19 cellular contexts compared by ENCODE assay signal in the genomic region with DNA sequence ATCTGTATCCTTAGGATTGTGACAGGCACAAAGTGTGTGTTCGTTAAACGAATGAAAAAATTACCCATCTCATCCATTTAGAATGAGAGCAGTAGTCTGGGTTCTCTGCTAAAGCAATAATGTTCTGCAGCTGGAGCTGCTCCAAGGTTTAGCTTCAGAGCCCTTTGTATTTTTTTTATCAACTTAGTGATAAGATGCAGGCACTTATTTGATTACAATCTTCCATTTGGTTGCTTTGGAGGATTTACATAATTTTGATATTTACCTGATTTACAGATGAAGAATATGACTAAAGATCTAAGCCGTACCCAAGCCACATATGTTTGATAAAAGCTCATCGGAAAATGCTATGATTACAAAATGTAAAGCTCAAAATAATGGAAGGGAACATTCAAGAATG.
DNase-seq lines count a peak whose midpoint lies in the region; ATAC-seq and TF ChIP-seq lines count a peak whose summit lies in the region.
"Had no signal": no experiment of that assay in that cellular context is flagged by ENCODE, and none has a peak within 500 bp of the region (broad histone marks: within the 10 kb centered on the region; RNA-seq: fewer than 3 reads in every experiment).

No MANE protein-coding gene starts in this region.

- no peaks in the 10 kb centered on the region for H3F3A ChIP-seq in GM23338 (replicated peaks; ENCODE audit: low read depth)

- no peak overlapping the region for H3K9ac ChIP-seq in HUES6 (ENCODE audit: low read length)
- no peak overlapping the region for H3K9ac ChIP-seq in iPS-20b (ENCODE audit: low read depth, low read length)
- H3K9ac ChIP-seq: BLaER1, GM23248 had no signal

- peak overlapping the region; percentile 88 for H3K27ac ChIP-seq in GM23338 (ENCODE audit: low read depth)
- peak overlapping the region; percentile 3; the same call in 1 of the 2 replicates for H3K27ac ChIP-seq in HUES6 (ENCODE audit: low read depth, low read length)
- no peak overlapping the region for H3K27ac ChIP-seq in iPS-20b (ENCODE audit: low read length)
- no peak overlapping the region for H3K27ac ChIP-seq in heart right ventricle
- no peak overlapping the region for H3K27ac ChIP-seq in esophagus muscularis mucosa (replicated peaks in 1 of 4)
- H3K27ac ChIP-seq: 22Rv1, BLaER1, C4-2B, GM23248 had no signal

- H3K4me3 Mint-ChIP-seq in GM23338: 0 out of 3 replicates have a peak overlapping the region, but pooled peaks have one; percentile 4
- H3K4me3 Mint-ChIP-seq: B cell; CD4-positive, CD25-positive, alpha-beta regulatory T cell; CD8-positive, alpha-beta T cell had no signal

- H3K4me1 Mint-ChIP-seq in GM23338: peaks cover 34% of the 10 kb centered on the region
- H3K4me1 Mint-ChIP-seq: B cell; CD4-positive, CD25-positive, alpha-beta regulatory T cell had no signal

- no peak overlapping the region; the same call in 1 of the 2 replicates for H2AFZ ChIP-seq in GM23338
- H2AFZ ChIP-seq: GM23248 had no signal

- 85 to 86% methylated on average over 4 of the region's 4 CpGs for WGBS in heart right ventricle, 2 donors
- WGBS in esophagus muscularis mucosa: 90% methylated on average over 4 of the region's 4 CpGs

- ATAC-seq in GM23338: no peak
- ATAC-seq in SK-N-SH treated with all-trans-retinoic acid at 6 μM for 48 hours: no peak
- ATAC-seq in heart right ventricle: no peak
- ATAC-seq: CD8-positive, alpha-beta T cell; HCT116 had no signal

- peak overlapping the region; percentile 25 for H3K4me2 ChIP-seq in GM23338
- H3K4me2 ChIP-seq: BLaER1 had no signal

- in situ Hi-C loops in GM13976 (cut with MboI; ENCODE audit: low sequenced_read_pairs, unreplicated experiment): no loop called here

- H3K27ac Mint-ChIP-seq in GM23338: peak overlapping the region; percentile 56
- H3K27ac Mint-ChIP-seq: B cell; CD4-positive, CD25-positive, alpha-beta regulatory T cell; CD8-positive, alpha-beta T cell had no signal

- no peaks in the 10 kb centered on the region for H3K79me2 ChIP-seq in GM23338 (replicated peaks; ENCODE audit: insufficient read depth)

- H3K4me3 ChIP-seq in GM23338: peak overlapping the region; percentile 4
- no peak overlapping the region for H3K4me3 ChIP-seq in HUES6 (ENCODE audit: low read depth, low read length)
- peak overlapping the region; percentile 35; the same call in 1 of the 2 replicates for H3K4me3 ChIP-seq in iPS-20b (ENCODE audit: low read length)
- no peak overlapping the region for H3K4me3 ChIP-seq in heart right ventricle
- H3K4me3 ChIP-seq in esophagus muscularis mucosa: no peak overlapping the region
- H3K4me3 ChIP-seq: BLaER1, GM23248 had no signal

- no peaks in the 10 kb centered on the region for H4K20me1 ChIP-seq in GM23338 (replicated peaks; ENCODE audit: insufficient read depth)
- H4K20me1 ChIP-seq: BLaER1 had no signal

- no peaks in the 10 kb centered on the region for H3K9me3 Mint-ChIP-seq in GM23338

- H3K36me3 ChIP-seq in GM23338 (ENCODE audit: insufficient read depth): no peaks in the 10 kb centered on the region
- no peaks in the 10 kb centered on the region for H3K36me3 ChIP-seq in HUES6 (ENCODE audit: control insufficient read depth, insufficient read depth, low read length)
- H3K36me3 ChIP-seq in iPS-20b (ENCODE audit: insufficient read depth, low read depth, low read length): no peaks in the 10 kb centered on the region
- no peaks in the 10 kb centered on the region for H3K36me3 ChIP-seq in heart right ventricle
- H3K36me3 ChIP-seq in esophagus muscularis mucosa: no peaks in the 10 kb centered on the region
- H3K36me3 ChIP-seq: BLaER1 had no signal

- intact Hi-C loops in heart right ventricle (cut with DNase I) (no loop called here), esophagus muscularis mucosa (cut with DNase I) (no loop called here)

- no peak for DNase-seq in GM23338 (ENCODE audit: low spot score)
- no peak for DNase-seq in GM13976 (ENCODE audit: low spot score)
- DNase-seq in NK-92 treated with Interleukin-12 subunit alpha and Interleukin-12 subunit beta, amount 100 ng/mL, for 24 hours (lab: John Stamatoyannopoulos, UW): no peak
- DNase-seq in heart right ventricle: no peak
- no peak for DNase-seq in esophagus muscularis mucosa (ENCODE audit: extremely low spot score)
- DNase-seq: Caco-2; CD4-positive, CD25-positive, alpha-beta regulatory T cell; CD8-positive, alpha-beta T cell; DMS153; DND-41; GM23248 had no signal

- no peak for TF ChIP-seq POLR2A in esophagus muscularis mucosa (IDR thresholded peaks at IDR 0.05; ENCODE audit: low read depth)

- TF ChIP-seq EP300 in esophagus muscularis mucosa (IDR thresholded peaks at IDR 0.05): no peak

- H3K9me3 ChIP-seq in HUES6 (ENCODE audit: control insufficient read depth, insufficient read depth, low read depth, low read length) (no peaks in the 10 kb centered on the region), iPS-20b (ENCODE audit: insufficient read depth, low read depth, low read length) (no peaks in the 10 kb centered on the region), heart right ventricle (no peaks in the 10 kb centered on the region), esophagus muscularis mucosa (no peaks in the 10 kb centered on the region)
- H3K9me3 ChIP-seq: BLaER1, Caco-2 had no signal

- TF ChIP-seq CTCF in GM23338 (conservative IDR thresholded peaks at IDR 0.05; ENCODE audit: low read depth in 2 of 2): no peak
- TF ChIP-seq CTCF in GM13976 (IDR thresholded peaks at IDR 0.05; ENCODE audit: borderline replicate concordance, control extremely low read depth, extremely low read depth, insufficient read depth, missing control alignments): no peak
- no peak for TF ChIP-seq CTCF in heart right ventricle (IDR thresholded peaks at IDR 0.05)
- no peak for TF ChIP-seq CTCF in esophagus muscularis mucosa (IDR thresholded peaks at IDR 0.05)

- H3K36me3 Mint-ChIP-seq in GM23338 (ENCODE audit: low read depth): peaks cover 5% of the 10 kb centered on the region; the same call in 1 of the 3 replicates
- H3K36me3 Mint-ChIP-seq: CD4-positive, CD25-positive, alpha-beta regulatory T cell; CD8-positive, alpha-beta T cell had no signal

- H3K4me1 ChIP-seq in GM23338 (ENCODE audit: insufficient read depth): peaks cover 45% of the 10 kb centered on the region
- peaks cover 24% of the 10 kb centered on the region for H3K4me1 ChIP-seq in HUES6 (ENCODE audit: control insufficient read depth, insufficient read depth, low read length)
- peaks cover 29% of the 10 kb centered on the region; the same call in 1 of the 2 replicates for H3K4me1 ChIP-seq in iPS-20b (ENCODE audit: insufficient read depth, low read length)
- H3K4me1 ChIP-seq in heart right ventricle: no peaks in the 10 kb centered on the region
- H3K4me1 ChIP-seq in esophagus muscularis mucosa: no peaks in the 10 kb centered on the region
- H3K4me1 ChIP-seq: BLaER1, Caco-2 had no signal

- H3K9me2 ChIP-seq in GM23338 (ENCODE audit: insufficient read depth): peaks cover 12% of the 10 kb centered on the region; the same call in 1 of the 2 replicates

- H3K27me3 ChIP-seq in GM23338 (ENCODE audit: insufficient read depth) (no peaks in the 10 kb centered on the region), HUES6 (ENCODE audit: control insufficient read depth, insufficient read depth, low read length) (no peaks in the 10 kb centered on the region), iPS-20b (ENCODE audit: insufficient read depth, low read length) (no peaks in the 10 kb centered on the region), heart right ventricle (peaks cover 0 to 3% (median 0%) of the 10 kb centered on the region in 7 donors), esophagus muscularis mucosa (no peaks in the 10 kb centered on the region)
- H3K27me3 ChIP-seq: BLaER1 had no signal

- peaks cover 3% of the 10 kb centered on the region for H3K27me3 Mint-ChIP-seq in GM23338 (ENCODE audit: insufficient read depth, low read depth, poor library complexity)
- H3K27me3 Mint-ChIP-seq: B cell; CD4-positive, CD25-positive, alpha-beta regulatory T cell had no signal

TF ChIP-seq in GM23338, 12 proteins besides CTCF, POLR2A, EP300 and RAD21 (continues in another document):
- TF ChIP-seq ZNF331 (CRISPR knock-in tag; IDR thresholded peaks at IDR 0.05; ENCODE audit: low read depth) (no peak), CREB1 (CRISPR knock-in tag; IDR thresholded peaks at IDR 0.05; ENCODE audit: low read depth) (no peak), EZH2 (IDR thresholded peaks at IDR 0.05; ENCODE audit: low read depth, unreplicated experiment) (no peak), EZH2phosphoT487 (IDR thresholded peaks at IDR 0.05; ENCODE audit: unreplicated experiment) (no peak)
- TF ChIP-seq, protein P1, sequence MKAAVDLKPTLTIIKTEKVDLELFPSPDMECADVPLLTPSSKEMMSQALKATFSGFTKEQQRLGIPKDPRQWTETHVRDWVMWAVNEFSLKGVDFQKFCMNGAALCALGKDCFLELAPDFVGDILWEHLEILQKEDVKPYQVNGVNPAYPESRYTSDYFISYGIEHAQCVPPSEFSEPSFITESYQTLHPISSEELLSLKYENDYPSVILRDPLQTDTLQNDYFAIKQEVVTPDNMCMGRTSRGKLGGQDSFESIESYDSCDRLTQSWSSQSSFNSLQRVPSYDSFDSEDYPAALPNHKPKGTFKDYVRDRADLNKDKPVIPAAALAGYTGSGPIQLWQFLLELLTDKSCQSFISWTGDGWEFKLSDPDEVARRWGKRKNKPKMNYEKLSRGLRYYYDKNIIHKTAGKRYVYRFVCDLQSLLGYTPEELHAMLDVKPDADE (IDR thresholded peaks at IDR 0.05): no peak

TF ChIP-seq in SK-N-SH treated with all-trans-retinoic acid at 6 μM for 48 hours, 23 proteins besides CTCF, POLR2A, EP300 and RAD21:
- TF ChIP-seq GLIS3 (CRISPR knock-in tag; IDR thresholded peaks at IDR 0.05): no peak
- TF ChIP-seq ZNF70 (CRISPR knock-in tag; IDR thresholded peaks at IDR 0.05): peak; percentile 83

Comparison
In these comparisons a context has a peak if more than half of its experiments do, and no peak if none do; other contexts are left out.
1. H3K27ac ChIP-seq: peak in GM23338 (single experiment) and HUES6 (single experiment); none in iPS-20b (single experiment), heart right ventricle (0 of 10) and esophagus muscularis mucosa (0 of 4).
2. H3K4me3 ChIP-seq: peak in GM23338 (single experiment) and iPS-20b (single experiment); none in HUES6 (single experiment), heart right ventricle (0 of 10) and esophagus muscularis mucosa (0 of 4).